28 cellular contexts compared by ENCODE assay signal in the genomic region with DNA sequence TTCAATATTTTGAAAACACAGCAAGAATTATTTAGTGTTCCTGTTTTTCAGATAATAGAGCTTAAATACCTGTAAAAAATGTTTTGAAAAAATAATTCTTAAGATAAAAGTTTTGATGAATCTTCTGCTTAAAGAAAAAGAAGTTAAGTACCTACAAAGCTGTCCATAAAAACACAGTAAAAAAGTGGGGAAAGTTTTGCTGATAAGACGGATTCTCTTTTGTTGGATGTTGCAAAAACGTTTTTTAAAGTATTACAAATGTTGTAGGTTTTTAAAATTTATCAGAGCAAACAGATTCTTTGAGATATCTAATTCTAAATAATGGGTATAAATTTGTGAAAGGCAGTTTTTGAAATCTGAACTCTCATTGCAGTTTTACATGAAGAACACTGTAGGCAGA.
"Had no signal": no experiment of that assay in that cellular context is flagged by ENCODE, and none has a peak within 500 bp of the region (broad histone marks: within the 10 kb centered on the region; RNA-seq: fewer than 3 reads in every experiment).

No MANE protein-coding gene starts in this region.

- H3K36me3 ChIP-seq: prostate gland had no signal

- H3K27me3 ChIP-seq: pancreas, sigmoid colon, spleen, suprapubic skin, tibial artery, upper lobe of right lung had no signal

- H3K4me3 ChIP-seq: left ventricle myocardium inferior, lung, mucosa of descending colon, pancreas, prostate gland, sigmoid colon, spleen, suprapubic skin, thoracic aorta, tibial artery, upper lobe of right lung had no signal

- DNase-seq: hypothalamus; immature natural killer cell; kidney; left colon; left ventricle myocardium inferior; midbrain; mucosa of descending colon; naive thymus-derived CD4-positive, alpha-beta T cell; pancreas; posterior cingulate gyrus; retina; right cardiac atrium; sigmoid colon; small intestine; spleen; stimulated activated CD4-positive, alpha-beta T cell treated with anti-CD3 and anti-CD28 coated beads, Interleukin-4, amount 100 ng/mL, for 24 hours; stimulated activated naive CD4-positive, alpha-beta T cell; tibial artery; trophoblast cell; upper lobe of right lung had no signal

- H3K4me1 ChIP-seq: prostate gland, suprapubic skin, upper lobe of right lung had no signal

- FAIRE-seq: islet of Langerhans, kidney, pancreas, small intestine, urothelium cell line had no signal

- H3K27ac ChIP-seq: left ventricle myocardium inferior, pancreas, prostate gland, sigmoid colon, spleen, suprapubic skin, thoracic aorta, tibial artery, upper lobe of right lung had no signal

- ATAC-seq: left colon; mucosa of descending colon; naive thymus-derived CD4-positive, alpha-beta T cell; natural killer cell treated with Interleukin-12 subunit alpha and Interleukin-12 subunit beta and Interleukin-15 and Interleukin-18, amount 100 ng/mL, for 72 hours; pancreas; right cardiac atrium; stimulated activated effector memory CD8-positive, alpha-beta T cell treated with anti-CD3 and anti-CD28 coated beads, Interleukin-12 subunit alpha, Interleukin-12 subunit beta, amount 100 ng/mL, for 72 hours; upper lobe of right lung had no signal

- H3K9me3 ChIP-seq: left ventricle myocardium inferior, mucosa of descending colon, pancreas, prostate gland, sigmoid colon, spleen, suprapubic skin, thoracic aorta, tibial artery, upper lobe of right lung had no signal
